8 cellular contexts compared by ENCODE assay signal in the genomic region with DNA sequence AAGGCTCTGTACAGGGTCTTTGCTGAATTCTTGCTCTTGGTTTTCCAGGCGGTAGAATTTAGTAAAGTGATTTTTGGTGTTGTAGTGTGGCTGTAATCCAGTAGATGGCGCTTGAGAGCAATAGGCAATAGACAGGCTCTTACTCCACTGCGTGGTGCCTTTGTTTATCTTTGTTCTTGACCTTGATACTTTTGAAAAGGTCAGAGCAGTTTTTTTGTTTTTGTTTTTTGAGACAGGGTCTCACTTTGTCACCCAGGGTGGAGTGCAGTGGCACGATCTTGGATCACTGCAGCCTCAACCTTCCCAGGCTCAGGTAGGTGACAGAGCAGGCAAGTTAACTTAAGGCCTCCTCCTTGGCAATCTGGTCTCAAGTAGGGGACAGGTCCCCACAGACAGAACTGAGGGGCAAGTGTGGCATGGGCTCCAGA. TPM values are rescaled to one million over a fixed set of nuclear protein-coding genes. Genes with fewer than 3 reads are reported as not detected.
DNase-seq lines count a peak whose midpoint lies in the region; ATAC-seq and TF ChIP-seq lines count a peak whose summit lies in the region.

No MANE protein-coding gene starts in this region.

- H3K27me3 Mint-ChIP-seq in progenitor cell of endocrine pancreas = peaks cover 30% of the 10 kb centered on the region

- no peak overlapping the region for H3K4me3 ChIP-seq in fibroblast of pulmonary artery (replicated peaks; ENCODE audit: low read depth, low read length)

- H3K9me3 Mint-ChIP-seq in progenitor cell of endocrine pancreas (ENCODE audit: low read depth) = peaks cover 16% of the 10 kb centered on the region

- in situ Hi-C loops in GM13977 (cut with MboI; ENCODE audit: low pct_unique_long_range_greater_than_20kb, low sequenced_read_pairs, unreplicated experiment) = no loop called here

- ATAC-seq in HG02852 (IDR thresholded peaks at IDR 0.05; ENCODE audit: unreplicated experiment) = no peak

- DNase-seq in AG20443 (ENCODE audit: low spot score) (peak; percentile 53), GM13977 (ENCODE audit: low spot score) (peak; percentile 66), NOMO-1 (lab: John Stamatoyannopoulos, UW; ENCODE audit: unreplicated experiment in 2 of 2) (peak; percentile 25 to 65), activated T-cell treated with anti-CD3 and anti-CD28 coated beads for 48 hours (ENCODE audit: low read depth) (peak; percentile 8), fibroblast of pulmonary artery (ENCODE audit: low read depth) (peak; percentile 62), progenitor cell of endocrine pancreas (ENCODE audit: low spot score, unreplicated experiment) (no peak), SKM-1 (lab: John Stamatoyannopoulos, UW; ENCODE audit: unreplicated experiment) (no peak)

- TF ChIP-seq CTCF in GM13977 (IDR thresholded peaks at IDR 0.05; ENCODE audit: extremely low read depth, insufficient read depth, missing control alignments) (peak; percentile 78), fibroblast of pulmonary artery (IDR thresholded peaks at IDR 0.05; ENCODE audit: low read length, missing control alignments) (peak; percentile 93), progenitor cell of endocrine pancreas (IDR thresholded peaks at IDR 0.05; ENCODE audit: unreplicated experiment) (peak; percentile 82)

- H3K4me3 Mint-ChIP-seq in progenitor cell of endocrine pancreas (ENCODE audit: low read depth) = no peak overlapping the region

- no peaks in the 10 kb centered on the region for H3K36me3 Mint-ChIP-seq in progenitor cell of endocrine pancreas (ENCODE audit: insufficient read depth)

- no peaks in the 10 kb centered on the region for H3K4me1 Mint-ChIP-seq in progenitor cell of endocrine pancreas (ENCODE audit: low read depth)

- no peak overlapping the region for H3K27ac Mint-ChIP-seq in progenitor cell of endocrine pancreas

RNA-seq across cellular contexts. Expression of a gene that starts 12.2 kb away (rescaled TPM):
- total RNA-seq in progenitor cell of endocrine pancreas = not detected in 2 replicates

RNA-seq across cellular contexts. Expression of a gene that starts 13.8 kb away (rescaled TPM):
- total RNA-seq in progenitor cell of endocrine pancreas = not detected in 2 replicates

RNA-seq across cellular contexts. Expression of a gene that starts 39.5 kb away (rescaled TPM):
- total RNA-seq in progenitor cell of endocrine pancreas = not detected in 2 replicates

RNA-seq across cellular contexts. Expression of a gene that starts 44.3 kb away (rescaled TPM):
- not detected in 2 replicates for total RNA-seq in progenitor cell of endocrine pancreas

Comparison
In these comparisons a context has a peak if more than half of its experiments do, and no peak if none do; other contexts are left out.
1. DNase-seq: peak in AG20443 (single experiment), GM13977 (single experiment), NOMO-1 (2 of 2), activated T-cell treated with anti-CD3 and anti-CD28 coated beads for 48 hours (single experiment) and fibroblast of pulmonary artery (single experiment); none in progenitor cell of endocrine pancreas (single experiment) and SKM-1 (single experiment).
2. Peak in every context shown above with its lines, with median percentiles within 50 percentile points of each other: CTCF ChIP-seq.